17 cellular contexts compared by ENCODE assay signal in the genomic region with DNA sequence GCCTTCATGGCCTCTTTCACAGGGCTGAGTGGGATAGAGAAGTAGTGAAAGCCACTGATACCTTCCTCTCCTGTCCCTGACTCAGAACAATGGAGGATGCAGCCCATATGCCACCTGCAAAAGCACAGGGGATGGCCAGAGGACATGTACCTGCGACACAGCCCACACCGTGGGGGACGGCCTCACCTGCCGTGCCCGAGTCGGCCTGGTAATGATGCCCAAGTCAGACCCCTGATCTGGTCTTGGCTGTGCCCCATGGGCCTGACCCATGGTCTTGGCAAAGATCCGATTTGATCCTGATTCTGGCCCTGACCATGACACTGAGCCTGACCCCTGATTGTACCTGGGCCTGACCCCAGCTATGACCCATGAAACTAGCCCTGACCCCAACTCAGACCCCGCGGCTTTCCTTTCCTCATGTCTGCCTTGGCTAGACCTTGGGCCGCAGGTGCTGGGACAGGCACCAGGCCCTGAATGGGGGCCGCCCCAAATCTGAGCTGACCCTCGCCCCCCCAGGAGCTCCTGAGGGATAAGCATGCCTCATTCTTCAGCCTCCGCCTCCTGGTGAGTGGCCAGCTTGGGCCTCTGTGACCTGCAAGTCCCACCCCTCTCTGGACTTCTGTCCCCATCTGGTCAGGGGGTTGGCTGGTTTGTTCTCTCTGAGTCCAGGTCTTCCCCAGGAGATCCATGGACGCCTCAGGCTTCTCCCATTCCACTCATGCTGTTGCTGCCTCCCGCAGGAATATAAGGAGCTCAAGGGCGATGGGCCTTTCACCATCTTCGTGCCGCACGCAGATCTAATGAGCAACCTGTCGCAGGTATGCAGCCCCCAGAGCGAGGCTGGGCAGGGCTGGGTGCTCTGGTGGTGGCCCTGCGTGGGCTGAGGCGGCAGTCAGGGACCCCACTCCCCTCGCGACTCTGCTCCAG. TPM values are rescaled to one million over a fixed set of nuclear protein-coding genes. Genes with fewer than 3 reads are reported as not detected.
DNase-seq lines count a peak whose midpoint lies in the region; ATAC-seq, FAIRE-seq and TF ChIP-seq lines count a peak whose summit lies in the region.
"Had no signal": no experiment of that assay in that cellular context is flagged by ENCODE, and none has a peak within 500 bp of the region (broad histone marks: within the 10 kb centered on the region; RNA-seq: fewer than 3 reads in every experiment).

No MANE protein-coding gene starts in this region.

- FAIRE-seq in K562 (lab: Jason Lieb, UNC) (peak; percentile 11), keratinocyte (lab: Jason Lieb, UNC) (no peak)
- FAIRE-seq: colon had no signal

- H3K9me1 ChIP-seq in K562 (ENCODE audit: control insufficient read depth, insufficient read depth, low read length) (no peaks in the 10 kb centered on the region), keratinocyte (ENCODE audit: control insufficient read depth, extremely low read depth, insufficient read depth, low read length) (no peaks in the 10 kb centered on the region)

- H4K20me1 ChIP-seq in GM23338 (replicated peaks; ENCODE audit: insufficient read depth): no peaks in the 10 kb centered on the region
- H4K20me1 ChIP-seq in K562 (replicated peaks; ENCODE audit: control insufficient read depth, insufficient read depth, low read length): no peaks in the 10 kb centered on the region
- H4K20me1 ChIP-seq in keratinocyte (ENCODE audit: control insufficient read depth, extremely low read depth, insufficient read depth, low read length): peaks cover 1% of the 10 kb centered on the region

- BruUV-seq in K562 (replicated peaks; lab: Mats Ljungman, UMichigan): no TSS peak

- no peaks in the 10 kb centered on the region for H3K9me3 ChIP-seq in K562 (replicated peaks; ENCODE audit: control insufficient read depth, insufficient read depth, low read depth, low read length)
- H3K9me3 ChIP-seq in keratinocyte (ENCODE audit: control insufficient read depth, low read depth, low read length): no peaks in the 10 kb centered on the region
- H3K9me3 ChIP-seq in stomach: no peaks in the 10 kb centered on the region
- H3K9me3 ChIP-seq: BLaER1 treated with 17β-estradiol and CSF1 and Interleukin-3, amounts not matched to agents 10 nM and 100 nM had no signal

- intact Hi-C loops in K562 (cut with micrococcal nuclease): no loop called here
- intact Hi-C loops in stomach (cut with DNase I; ENCODE audit: low total_unique reads): no loop called here

- peak overlapping the region; percentile 99 for H2AFZ ChIP-seq in GM23338
- peak overlapping the region; percentile 94 for H2AFZ ChIP-seq in K562 (ENCODE audit: low read depth, low read length)
- peak overlapping the region; percentile 15 for H2AFZ ChIP-seq in keratinocyte (ENCODE audit: control insufficient read depth, low read length)
- H2AFZ ChIP-seq: PC-9 had no signal

- no peak for TF ChIP-seq RAD21 in K562 (CRISPR knock-in tag; conservative IDR thresholded peaks at IDR 0.05 in 1 of 2, IDR thresholded peaks at IDR 0.05 in 1 of 2)

- TF ChIP-seq CTCF in GM23338 (conservative IDR thresholded peaks at IDR 0.05; ENCODE audit: low read depth in 2 of 2) (peak in 1 of 2 experiments; percentile 17; a peak in 1 of 4 replicates), K562 (IDR thresholded peaks at IDR 0.05 in 2 of 3, conservative IDR thresholded peaks at IDR 0.05 in 1 of 3; ENCODE audit: insufficient read depth in 2 of 3, low read depth in 1 of 3, low read length in 3 of 3) (no peak), keratinocyte (optimal IDR thresholded peaks at IDR 0.05 in 1 of 3, IDR thresholded peaks at IDR 0.05 in 1 of 3, conservative IDR thresholded peaks at IDR 0.05 in 1 of 3; ENCODE audit: extremely low read depth in 1 of 3, insufficient read depth in 2 of 3, low read length in 3 of 3) (no peak), stomach (IDR thresholded peaks at IDR 0.05) (no peak)

- no peaks in the 10 kb centered on the region for H3K4me1 ChIP-seq in GM23338 (ENCODE audit: insufficient read depth)
- peaks cover 12 to 57% of the 10 kb centered on the region in 2 experiments; a peak in 4 of 5 replicates for H3K4me1 ChIP-seq in K562 (replicated peaks in 1 of 2; ENCODE audit: control insufficient read depth in 2 of 2, insufficient read depth in 2 of 2, low read length in 2 of 2)
- H3K4me1 ChIP-seq in keratinocyte (ENCODE audit: control insufficient read depth, extremely low read depth, insufficient read depth, low read length): no peaks in the 10 kb centered on the region
- peaks cover 0 to 10% (median 7%) of the 10 kb centered on the region in 4 donors for H3K4me1 ChIP-seq in stomach

- H3K27ac ChIP-seq in GM23338 (ENCODE audit: low read depth) (no peak overlapping the region), K562 (ENCODE audit: extremely low read depth, low read depth, low read length) (peak overlapping the region; percentile 4; the same call in 1 of the 3 replicates), keratinocyte (ENCODE audit: control insufficient read depth, insufficient read depth, low read length) (no peak overlapping the region), stomach (no peak overlapping the region)
- H3K27ac ChIP-seq: PC-9 had no signal

- H3K9me3 Mint-ChIP-seq in GM23338: no peaks in the 10 kb centered on the region
- no peaks in the 10 kb centered on the region for H3K9me3 Mint-ChIP-seq in activated CD8-positive, alpha-beta memory T cell treated with anti-CD3 and anti-CD28 coated beads, Interleukin-2, amount 10 ng/mL, durations not matched to agents 7 days and 5 days (ENCODE audit: low read depth)
- H3K9me3 Mint-ChIP-seq: IgD-negative memory B cell had no signal

- ATAC-seq in GM23338 (peak; percentile 12), K562 (no peak)
- ATAC-seq in activated CD8-positive, alpha-beta memory T cell treated with anti-CD3 and anti-CD28 coated beads, Interleukin-2, amount 10 ng/mL, durations not matched to agents 7 days and 5 days: no peak
- ATAC-seq: activated CD4-positive, alpha-beta T cell treated with anti-CD3 and anti-CD28 coated beads for 36 hours; SK-N-SH treated with all-trans-retinoic acid at 6 μM for 48 hours had no signal

- peaks cover 14% of the 10 kb centered on the region for H3K27me3 Mint-ChIP-seq in GM23338 (ENCODE audit: insufficient read depth, low read depth, poor library complexity)
- H3K27me3 Mint-ChIP-seq in activated CD8-positive, alpha-beta memory T cell treated with anti-CD3 and anti-CD28 coated beads, Interleukin-2, amount 10 ng/mL, durations not matched to agents 7 days and 5 days: no peaks in the 10 kb centered on the region
- H3K27me3 Mint-ChIP-seq: activated CD4-positive, alpha-beta T cell treated with anti-CD3 and anti-CD28 coated beads for 36 hours; IgD-negative memory B cell had no signal

- TF ChIP-seq EP300 in K562 (IDR thresholded peaks at IDR 0.05; ENCODE audit: low read length): no peak
- no peak for TF ChIP-seq EP300 in stomach (IDR thresholded peaks at IDR 0.05)

- no peaks in the 10 kb centered on the region for H3K79me2 ChIP-seq in GM23338 (replicated peaks; ENCODE audit: insufficient read depth)
- H3K79me2 ChIP-seq in K562 (ENCODE audit: control insufficient read depth, insufficient read depth, low read length): no peaks in the 10 kb centered on the region
- H3K79me2 ChIP-seq in keratinocyte (ENCODE audit: control insufficient read depth, insufficient read depth, low read length): no peaks in the 10 kb centered on the region

- H3K36me3 ChIP-seq in GM23338 (ENCODE audit: insufficient read depth) (no peaks in the 10 kb centered on the region), K562 (ENCODE audit: control insufficient read depth, insufficient read depth, low read length) (no peaks in the 10 kb centered on the region), keratinocyte (ENCODE audit: control insufficient read depth in 2 of 2, extremely low read depth in 1 of 2, insufficient read depth in 2 of 2, low read length in 2 of 2) (no peaks in the 10 kb centered on the region), stomach (peaks cover 0 to 49% (median 9%) of the 10 kb centered on the region in 4 donors)

- peak overlapping the region; percentile 70 for H3K4me3 Mint-ChIP-seq in GM23338
- no peak overlapping the region for H3K4me3 Mint-ChIP-seq in activated CD8-positive, alpha-beta memory T cell treated with anti-CD3 and anti-CD28 coated beads, Interleukin-2, amount 10 ng/mL, durations not matched to agents 7 days and 5 days
- H3K4me3 Mint-ChIP-seq: activated CD4-positive, alpha-beta T cell treated with anti-CD3 and anti-CD28 coated beads for 36 hours; IgD-negative memory B cell had no signal

- in situ Hi-C loops in K562 (cut with MboI): no loop called here

- no peak for TF ChIP-seq POLR2A in K562 (conservative IDR thresholded peaks at IDR 0.05)
- no peak for TF ChIP-seq POLR2A in stomach (IDR thresholded peaks at IDR 0.05)

- WGBS in K562 (ENCODE audit: insufficient coverage, low coverage, missing lambda C conversion rate): 80% methylated on average over 19 of the region's 25 CpGs
- 71 to 86% (median 80%) methylated on average over 19 to 25 of the region's 25 CpGs for WGBS in stomach, 5 donors

- peak overlapping the region; percentile 31 to 81; a peak in 3 of 4 replicates for H3K9ac ChIP-seq in K562 (ENCODE audit: insufficient read depth in 1 of 2, low read depth in 2 of 2, low read length in 2 of 2)
- no peak overlapping the region for H3K9ac ChIP-seq in keratinocyte (ENCODE audit: control insufficient read depth, extremely low read depth, insufficient read depth, low read length)

- no peaks in the 10 kb centered on the region for H3K9me2 ChIP-seq in GM23338 (ENCODE audit: insufficient read depth)

- dilution Hi-C loops in keratinocyte (cut with MboI; ENCODE audit: extremely low pct_ligation_motif_present, low sequenced_read_pairs): no loop called here

- no peak for DNase-seq in GM23338 (ENCODE audit: low spot score)
- DNase-seq in K562 (ENCODE audit: extremely low read depth in 1 of 4, low spot score in 3 of 4): peak in 1 of 4 experiments; percentile 35
- no peak for DNase-seq in keratinocyte (ENCODE audit: low read depth, low spot score)
- DNase-seq in stomach: no peak
- DNase-seq in HK-2 (ENCODE audit: unreplicated experiment): no peak
- DNase-seq in epidermal melanocyte (ENCODE audit: insufficient read length, low spot score): no peak
- no peak for DNase-seq in activated CD8-positive, alpha-beta memory T cell treated with anti-CD3 and anti-CD28 coated beads, Interleukin-2, amount 10 ng/mL, durations not matched to agents 7 days and 5 days
- DNase-seq: activated CD4-positive, alpha-beta T cell treated with anti-CD3 and anti-CD28 coated beads for 36 hours; activated CD8-positive, alpha-beta memory T cell treated with anti-CD3 and anti-CD28 coated beads, Interleukin-2, amount 50 U/mL, for 4 hours; MV-4-11; NCI-H2081 treated with DMSO at 0.1 percent for 48 hours; PC-9; posterior cingulate gyrus had no signal

- H3K4me3 ChIP-seq in GM23338 (peak overlapping the region; percentile 58), K562 (peak overlapping the region; percentile 11; the same call in 1 of the 2 replicates), keratinocyte (ENCODE audit: control insufficient read depth in 2 of 3, extremely low read depth in 1 of 3, insufficient read depth in 2 of 3, low read depth in 1 of 3, low read length in 3 of 3) (no peak overlapping the region), stomach (peak overlapping the region; percentile 28 to 51 (median 36))
- H3K4me3 ChIP-seq: BLaER1 treated with 17β-estradiol and CSF1 and Interleukin-3, amounts not matched to agents 10 nM and 100 nM; PC-9 had no signal

- H3F3A ChIP-seq in GM23338 (replicated peaks; ENCODE audit: low read depth): 0 out of 2 replicates have a peak, but pooled peaks cover 2% of the 10 kb centered on the region

- peaks cover 3% of the 10 kb centered on the region; the same call in 2 of the 3 replicates for H3K4me1 Mint-ChIP-seq in GM23338
- H3K4me1 Mint-ChIP-seq in activated CD8-positive, alpha-beta memory T cell treated with anti-CD3 and anti-CD28 coated beads, Interleukin-2, amount 10 ng/mL, durations not matched to agents 7 days and 5 days: peaks cover under 1% of the 10 kb centered on the region
- H3K4me1 Mint-ChIP-seq: activated CD4-positive, alpha-beta T cell treated with anti-CD3 and anti-CD28 coated beads for 36 hours; IgD-negative memory B cell had no signal

- POLR2A ChIA-PET in K562 (lab: Yijun Ruan, JAX): no interaction called here

- H3K4me2 ChIP-seq in GM23338: peak overlapping the region; percentile 81
- peak overlapping the region; percentile 59 for H3K4me2 ChIP-seq in K562 (ENCODE audit: insufficient read depth, low read length)
- peak overlapping the region; percentile 32 for H3K4me2 ChIP-seq in keratinocyte (ENCODE audit: control insufficient read depth, extremely low read depth, insufficient read depth, low read depth, low read length)
- H3K4me2 ChIP-seq: BLaER1 treated with 17β-estradiol and CSF1 and Interleukin-3, amounts not matched to agents 10 nM and 100 nM; PC-9 had no signal

- CTCF ChIA-PET in K562 (lab: Yijun Ruan, JAX; ENCODE audit: low intra/inter-chr PET ratio): no interaction called here
- CTCF ChIA-PET in activated CD8-positive, alpha-beta memory T cell treated with anti-CD3 and anti-CD28 coated beads, Interleukin-2, amount 10 ng/mL, durations not matched to agents 7 days and 5 days (lab: Charles Lee): no interaction called here

- H3K36me3 Mint-ChIP-seq in GM23338 (ENCODE audit: low read depth): no peaks in the 10 kb centered on the region
- no peaks in the 10 kb centered on the region for H3K36me3 Mint-ChIP-seq in activated CD8-positive, alpha-beta memory T cell treated with anti-CD3 and anti-CD28 coated beads, Interleukin-2, amount 10 ng/mL, durations not matched to agents 7 days and 5 days
- H3K36me3 Mint-ChIP-seq: IgD-negative memory B cell had no signal

- H3K27me3 ChIP-seq in GM23338 (ENCODE audit: insufficient read depth): no peaks in the 10 kb centered on the region
- H3K27me3 ChIP-seq in K562 (ENCODE audit: control insufficient read depth in 2 of 2, insufficient read depth in 2 of 2, low read length in 2 of 2): peaks cover 0 to 10% of the 10 kb centered on the region in 2 experiments; a peak in 1 of 5 replicates
- peaks cover 10% of the 10 kb centered on the region for H3K27me3 ChIP-seq in keratinocyte (ENCODE audit: control insufficient read depth, extremely low read depth, insufficient read depth, low read length)
- H3K27me3 ChIP-seq in stomach: no peaks in the 10 kb centered on the region
- H3K27me3 ChIP-seq: BLaER1 treated with 17β-estradiol and CSF1 and Interleukin-3, amounts not matched to agents 10 nM and 100 nM had no signal

- H3K27ac Mint-ChIP-seq in GM23338: no peak overlapping the region
- no peak overlapping the region for H3K27ac Mint-ChIP-seq in activated CD8-positive, alpha-beta memory T cell treated with anti-CD3 and anti-CD28 coated beads, Interleukin-2, amount 10 ng/mL, durations not matched to agents 7 days and 5 days
- H3K27ac Mint-ChIP-seq: activated CD4-positive, alpha-beta T cell treated with anti-CD3 and anti-CD28 coated beads for 36 hours had no signal

RNA-seq across cellular contexts. Expression of a gene that starts 15.6 kb away (rescaled TPM):
- 287 and 324 TPM in 2 replicates for total RNA-seq in GM23338 (2014; rRNA removed; shearing (Covaris generic))
- polyA plus RNA-seq in GM23338 (2016; fragmentation: Nextera tagmentation; extraction: Ambion mirVana): 260 and 269 TPM in 2 replicates
- total RNA-seq in K562 (2011; cell fraction: chromatin; rRNA removed; ENCODE audit: low replicate concordance): 149 and 396 TPM in 2 replicates
- total RNA-seq in K562 (2011; cell fraction: nucleolus; rRNA removed): 249 and 262 TPM in 2 replicates
- total RNA-seq in K562 (2011; cell fraction: nucleoplasm; rRNA removed): 155 and 157 TPM in 2 replicates
- 122 and 177 TPM in 2 replicates for total RNA-seq in K562 (2014; rRNA removed)
- 52.5 and 60.9 TPM in 2 replicates for total RNA-seq in K562 (2014; rRNA removed; fragmentation: Illumina TruSeq; extraction: Trizol)
- 80.5 and 88.7 TPM in 2 replicates for total RNA-seq in K562 (2015; rRNA removed; fragmentation: Illumina TruSeq; extraction: Trizol)
- total RNA-seq in K562 (2021): 168 and 171 TPM in 2 replicates
- 133 and 165 TPM in 2 replicates for polyA plus RNA-seq in K562 (2011; rRNA removed)
- 143 and 272 TPM in 2 replicates for polyA plus RNA-seq in K562 (2011; cell fraction: cytosol; rRNA removed)
- 440 and 526 TPM in 2 replicates for polyA plus RNA-seq in K562 (2011; cell fraction: nucleus; rRNA removed)
- 107 and 154 TPM in 2 replicates for polyA plus RNA-seq in K562 (2012)
- 140 and 168 TPM in 2 replicates for polyA plus RNA-seq in K562 (2014; fragmentation: Illumina TruSeq; extraction: Trizol)
- 10 to 100 TPM; 25.6 to 37.5 TPM for polyA plus RNA-seq in K562 (2014; fragmentation: Nextera tagmentation; extraction: Ambion mirVana)
- 150 and 173 TPM in 2 replicates for polyA plus RNA-seq in K562 (2014; rRNA removed)
- 77.2 and 97.0 TPM in 2 replicates for polyA minus RNA-seq in K562 (2011; rRNA and poly(A)+ RNA removed)
- polyA minus RNA-seq in K562 (2011; cell fraction: cytosol; rRNA and poly(A)+ RNA removed): 74.4 and 91.0 TPM in 2 replicates
- 76.3 and 93.3 TPM in 2 replicates for polyA minus RNA-seq in K562 (2011; cell fraction: nucleus; rRNA and poly(A)+ RNA removed)
- 54.7 to 63.3 TPM (median 55.0 TPM) in 3 replicates for polyA plus RNA-seq in keratinocyte
- polyA plus RNA-seq in keratinocyte (2011; ENCODE audit: low read depth): 18.0 TPM
- 36.7 and 49.5 TPM in 2 replicates for polyA plus RNA-seq in keratinocyte (2011; cell fraction: cytosol; rRNA removed)
- 32.6 and 42.1 TPM in 2 replicates for polyA plus RNA-seq in keratinocyte (2011; cell fraction: nucleus; rRNA removed)
- polyA plus RNA-seq in keratinocyte (2012; ENCODE audit: low replicate concordance): 26.3 and 80.4 TPM in 2 replicates
- 68.2 to 233 TPM (median 73.7 TPM) in 3 replicates for polyA minus RNA-seq in keratinocyte
- polyA minus RNA-seq in keratinocyte (2011; cell fraction: cytosol; rRNA and poly(A)+ RNA removed): 75.6 TPM
- polyA minus RNA-seq in keratinocyte (2011; cell fraction: nucleus; rRNA and poly(A)+ RNA removed): 13.7 and 21.6 TPM in 2 replicates
- 10 to 100 TPM in 4 of 5 donors, 1 to 10 TPM in 1; 4.6 to 26.8 (median 19.5) TPM for total RNA-seq in stomach
- polyA plus RNA-seq in stomach: 10 to 100 TPM; 15.6 to 56.2 (median 27.7) TPM
- 10 to 100 TPM; 38.7 to 54.5 TPM for total RNA-seq in activated CD8-positive, alpha-beta memory T cell treated with anti-CD3 and anti-CD28 coated beads, Interleukin-2, amount 10 ng/mL, durations not matched to agents 7 days and 5 days

RNA-seq across cellular contexts. Expression of a gene that starts 18.3 kb away (rescaled TPM):
- total RNA-seq in GM23338 (2014; rRNA removed; shearing (Covaris generic)): 1.6 and 2.6 TPM in 2 replicates
- polyA plus RNA-seq in GM23338 (2016; fragmentation: Nextera tagmentation; extraction: Ambion mirVana) (156 and 157 TPM in 2 replicates), K562 (2011; rRNA removed) (10.2 and 11.3 TPM in 2 replicates), K562 (2014; fragmentation: Illumina TruSeq; extraction: Trizol) (18.0 and 31.0 TPM in 2 replicates), K562 (2014; fragmentation: Nextera tagmentation; extraction: Ambion mirVana) (10 to 100 TPM; 36.3 to 36.7 TPM), K562 (2014; rRNA removed) (45.3 and 55.4 TPM in 2 replicates), keratinocyte (20.0 to 28.0 TPM (median 26.0 TPM) in 3 replicates), stomach (10 to 100 TPM; 22.7 to 58.5 (median 25.3) TPM)
- total RNA-seq in K562 (2011; cell fraction: chromatin; rRNA removed; ENCODE audit: low replicate concordance): 16.1 and 17.7 TPM in 2 replicates
- 11.6 and 16.8 TPM in 2 replicates for total RNA-seq in K562 (2011; cell fraction: nucleolus; rRNA removed)
- total RNA-seq in K562 (2011; cell fraction: nucleoplasm; rRNA removed): 22.7 and 45.6 TPM in 2 replicates
- total RNA-seq in K562 (2014; rRNA removed) (28.6 and 41.1 TPM in 2 replicates), K562 (2014; rRNA removed; fragmentation: Illumina TruSeq; extraction: Trizol) (13.8 and 16.4 TPM in 2 replicates), K562 (2015; rRNA removed; fragmentation: Illumina TruSeq; extraction: Trizol) (33.8 and 38.3 TPM in 2 replicates), K562 (2021) (23.3 and 32.2 TPM in 2 replicates), stomach (10 to 100 TPM in 1 of 5 donors, 1 to 10 TPM in 2, not detected in 2; 1.3 to 26.3 (median 2.8) TPM)
- 12.1 and 14.9 TPM in 2 replicates for polyA plus RNA-seq in K562 (2011; cell fraction: cytosol; rRNA removed)
- 17.8 and 22.9 TPM in 2 replicates for polyA plus RNA-seq in K562 (2011; cell fraction: nucleus; rRNA removed)
- polyA plus RNA-seq in K562 (2012): 36.7 and 97.1 TPM in 2 replicates
- 7.6 and 8.3 TPM in 2 replicates for polyA minus RNA-seq in K562 (2011; rRNA and poly(A)+ RNA removed)
- polyA minus RNA-seq in K562 (2011; cell fraction: cytosol; rRNA and poly(A)+ RNA removed): 9.0 and 12.3 TPM in 2 replicates
- 6.5 and 9.8 TPM in 2 replicates for polyA minus RNA-seq in K562 (2011; cell fraction: nucleus; rRNA and poly(A)+ RNA removed)
- 14.1 TPM for polyA plus RNA-seq in keratinocyte (2011; ENCODE audit: low read depth)
- polyA plus RNA-seq in keratinocyte (2011; cell fraction: cytosol; rRNA removed): 2.1 and 6.8 TPM in 2 replicates
- polyA plus RNA-seq in keratinocyte (2011; cell fraction: nucleus; rRNA removed): 8.5 and 14.4 TPM in 2 replicates
- 43.4 and 78.1 TPM in 2 replicates for polyA plus RNA-seq in keratinocyte (2012; ENCODE audit: low replicate concordance)
- polyA minus RNA-seq in keratinocyte: 1.6 to 8.4 TPM (median 2.4 TPM) in 3 replicates
- polyA minus RNA-seq in keratinocyte (2011; cell fraction: cytosol; rRNA and poly(A)+ RNA removed): 58.5 TPM
- polyA minus RNA-seq in keratinocyte (2011; cell fraction: nucleus; rRNA and poly(A)+ RNA removed): 1.5 and 3.5 TPM in 2 replicates
- total RNA-seq in activated CD8-positive, alpha-beta memory T cell treated with anti-CD3 and anti-CD28 coated beads, Interleukin-2, amount 10 ng/mL, durations not matched to agents 7 days and 5 days: 10 to 100 TPM; 12.9 to 15.5 TPM

RNA-seq across cellular contexts. Expression of a gene that starts 22.9 kb away (rescaled TPM):
- 0.90 and 3.0 TPM in 2 replicates for total RNA-seq in GM23338 (2014; rRNA removed; shearing (Covaris generic))
- 1.1 and 1.9 TPM in 2 replicates for polyA plus RNA-seq in GM23338 (2016; fragmentation: Nextera tagmentation; extraction: Ambion mirVana)
- 6.3 and 21.2 TPM in 2 replicates for total RNA-seq in K562 (2011; cell fraction: chromatin; rRNA removed; ENCODE audit: low replicate concordance)
- total RNA-seq in K562 (2011; cell fraction: nucleolus; rRNA removed): 16.3 and 17.0 TPM in 2 replicates
- 8.3 and 8.5 TPM in 2 replicates for total RNA-seq in K562 (2011; cell fraction: nucleoplasm; rRNA removed)
- total RNA-seq in K562 (2014; rRNA removed): 1.6 and 3.4 TPM in 2 replicates
- total RNA-seq in K562 (2014; rRNA removed; fragmentation: Illumina TruSeq; extraction: Trizol): 1.1 TPM in 2 replicates
- 0.75 and 1.2 TPM in 2 replicates for total RNA-seq in K562 (2015; rRNA removed; fragmentation: Illumina TruSeq; extraction: Trizol)
- 3.9 and 4.7 TPM in 2 replicates for total RNA-seq in K562 (2021)
- polyA plus RNA-seq in K562 (2011; rRNA removed): 1.8 and 4.4 TPM in 2 replicates
- 2.6 and 3.1 TPM in 2 replicates for polyA plus RNA-seq in K562 (2011; cell fraction: cytosol; rRNA removed)
- 34.1 and 41.9 TPM in 2 replicates for polyA plus RNA-seq in K562 (2011; cell fraction: nucleus; rRNA removed)
- 1.6 and 2.7 TPM in 2 replicates for polyA plus RNA-seq in K562 (2012)
- 0.86 and 1.6 TPM in 2 replicates for polyA plus RNA-seq in K562 (2014; fragmentation: Illumina TruSeq; extraction: Trizol)
- under 1 TPM; 0.20 TPM for polyA plus RNA-seq in K562 (2014; fragmentation: Nextera tagmentation; extraction: Ambion mirVana)
- 1.8 and 3.4 TPM in 2 replicates for polyA plus RNA-seq in K562 (2014; rRNA removed)
- polyA minus RNA-seq in K562 (2011; rRNA and poly(A)+ RNA removed): 1.6 and 2.3 TPM in 2 replicates
- 1.9 and 3.1 TPM in 2 replicates for polyA minus RNA-seq in K562 (2011; cell fraction: cytosol; rRNA and poly(A)+ RNA removed)
- polyA minus RNA-seq in K562 (2011; cell fraction: nucleus; rRNA and poly(A)+ RNA removed): 8.5 and 12.6 TPM in 2 replicates
- polyA plus RNA-seq in keratinocyte: 0.02 TPM in 1 of 3 replicates, not detected in the others
- 0.36 TPM for polyA plus RNA-seq in keratinocyte (2011; ENCODE audit: low read depth)
- not detected in 2 replicates for polyA plus RNA-seq in keratinocyte (2011; cell fraction: cytosol; rRNA removed)
- polyA plus RNA-seq in keratinocyte (2011; cell fraction: nucleus; rRNA removed): 0.11 and 0.12 TPM in 2 replicates
- not detected in 2 replicates for polyA plus RNA-seq in keratinocyte (2012; ENCODE audit: low replicate concordance)
- not detected in 3 replicates for polyA minus RNA-seq in keratinocyte
- not detected for polyA minus RNA-seq in keratinocyte (2011; cell fraction: cytosol; rRNA and poly(A)+ RNA removed)
- 0.32 TPM in 1 of 2 replicates, not detected in the other for polyA minus RNA-seq in keratinocyte (2011; cell fraction: nucleus; rRNA and poly(A)+ RNA removed)
- total RNA-seq in stomach: 100 to 1,000 TPM in 2 of 5 donors, 10 to 100 TPM in 3; 51.6 to 295 (median 79.9) TPM
- polyA plus RNA-seq in stomach: 10 to 100 TPM; 33.7 to 55.3 (median 48.6) TPM
- total RNA-seq in activated CD8-positive, alpha-beta memory T cell treated with anti-CD3 and anti-CD28 coated beads, Interleukin-2, amount 10 ng/mL, durations not matched to agents 7 days and 5 days: not detected
- polyA plus RNA-seq: IgD-negative memory B cell had no signal

Comparison
In these comparisons a context has a peak if more than half of its experiments do, and no peak if none do; other contexts are left out.
1. H2AFZ ChIP-seq: peak in every context shown above with its lines; median percentile 99 in GM23338; 94 in K562; 15 in keratinocyte.
2. H3K4me3 ChIP-seq: peak in GM23338 (single experiment), K562 (single experiment) and stomach (4 of 4); none in keratinocyte (0 of 3).
3. Peak in every context shown above with its lines, with median percentiles within 50 percentile points of each other: H3K4me2 ChIP-seq.